ENCODE assay signal across 20 cellular contexts in genomic region chr14:64174922-64175782, GRCh38.
DNase-seq lines count a peak whose midpoint lies in the region; ATAC-seq, FAIRE-seq and TF ChIP-seq lines count a peak whose summit lies in the region.
"Had no signal": no experiment of that assay in that cellular context is flagged by ENCODE, and none has a peak within 500 bp of the region (broad histone marks: within the 10 kb centered on the region; RNA-seq: fewer than 3 reads in every experiment).

No MANE protein-coding gene starts in this region.

- no peaks in the 10 kb centered on the region for H3K27me3 Mint-ChIP-seq in activated naive CD4-positive, alpha-beta T cell treated with anti-CD3 and anti-CD28 coated beads, Interleukin-2, amount 50 U/mL, for 24 hours
- no peaks in the 10 kb centered on the region for H3K27me3 Mint-ChIP-seq in activated naive CD4-positive, alpha-beta T cell treated with anti-CD3 and anti-CD28 coated beads for 36 hours (ENCODE audit: low read depth)
- H3K27me3 Mint-ChIP-seq in stimulated activated naive CD8-positive, alpha-beta T cell treated with anti-CD3 and anti-CD28 coated beads, Interleukin-15, Interleukin-2, amounts not matched to agents 100 ng/mL and 50 ng/mL, for 24 hours = no peaks in the 10 kb centered on the region

- in situ Hi-C loops in K562 (cut with MboI) = no loop called here

- H4K20me1 ChIP-seq in K562 (replicated peaks; ENCODE audit: control insufficient read depth, insufficient read depth, low read length) = no peaks in the 10 kb centered on the region

- ATAC-seq in K562 = 0 out of 3 replicates have a peak, but pooled peaks have one; percentile 30
- ATAC-seq in HG03520 (IDR thresholded peaks at IDR 0.05; ENCODE audit: unreplicated experiment) = no peak
- ATAC-seq: PC-3 had no signal

- H3K36me3 ChIP-seq in K562 (ENCODE audit: control insufficient read depth, insufficient read depth, low read length) = no peaks in the 10 kb centered on the region
- H3K36me3 ChIP-seq: colonic mucosa, uterus had no signal

- H3K4me3 Mint-ChIP-seq in activated naive CD4-positive, alpha-beta T cell treated with anti-CD3 and anti-CD28 coated beads, Interleukin-2, amount 50 U/mL, for 24 hours = no peak overlapping the region
- no peak overlapping the region for H3K4me3 Mint-ChIP-seq in activated naive CD4-positive, alpha-beta T cell treated with anti-CD3 and anti-CD28 coated beads for 36 hours
- no peak overlapping the region for H3K4me3 Mint-ChIP-seq in stimulated activated naive CD8-positive, alpha-beta T cell treated with anti-CD3 and anti-CD28 coated beads, Interleukin-15, Interleukin-2, amounts not matched to agents 100 ng/mL and 50 ng/mL, for 24 hours
- H3K4me3 Mint-ChIP-seq: endodermal cell had no signal

- peaks cover 18% of the 10 kb centered on the region for H3K36me3 Mint-ChIP-seq in activated naive CD4-positive, alpha-beta T cell treated with anti-CD3 and anti-CD28 coated beads, Interleukin-2, amount 50 U/mL, for 24 hours
- H3K36me3 Mint-ChIP-seq in activated naive CD4-positive, alpha-beta T cell treated with anti-CD3 and anti-CD28 coated beads for 36 hours (ENCODE audit: low read depth) = peaks cover 27% of the 10 kb centered on the region
- H3K36me3 Mint-ChIP-seq in stimulated activated naive CD8-positive, alpha-beta T cell treated with anti-CD3 and anti-CD28 coated beads, Interleukin-15, Interleukin-2, amounts not matched to agents 100 ng/mL and 50 ng/mL, for 24 hours (ENCODE audit: low read depth) = peaks cover 41% of the 10 kb centered on the region

- POLR2A ChIA-PET in K562 (lab: Yijun Ruan, JAX) = no interaction called here

- DNase-seq in activated naive CD4-positive, alpha-beta T cell treated with anti-CD3 and anti-CD28 coated beads for 36 hours = no peak
- DNase-seq in LHCN-M2 (ENCODE audit: low read depth) (peak; percentile 49), K562 (ENCODE audit: extremely low read depth in 1 of 4, low spot score in 3 of 4) (no peak), NCI-H2171 (lab: John Stamatoyannopoulos, UW) (no peak)
- DNase-seq: colonic mucosa, DMS 273 treated with DMSO at 0.1 percent for 48 hours, endodermal cell, GOT3, NCI-H187, NCI-H226, NCI-H82, nucleus accumbens, PC-3, SHP77, testis, uterus had no signal

- no peaks in the 10 kb centered on the region for H3K9me1 ChIP-seq in K562 (ENCODE audit: control insufficient read depth, insufficient read depth, low read length)

- intact Hi-C loops in activated naive CD4-positive, alpha-beta T cell treated with anti-CD3 and anti-CD28 coated beads for 36 hours (cut with micrococcal nuclease) = no loop called here
- intact Hi-C loops in K562 (cut with micrococcal nuclease) = no loop called here

- H3K9ac ChIP-seq in K562 (ENCODE audit: insufficient read depth in 1 of 2, low read depth in 2 of 2, low read length in 2 of 2) = no peak overlapping the region

- H3K4me1 Mint-ChIP-seq in activated naive CD4-positive, alpha-beta T cell treated with anti-CD3 and anti-CD28 coated beads, Interleukin-2, amount 50 U/mL, for 24 hours = peaks cover 24% of the 10 kb centered on the region
- peaks cover 21% of the 10 kb centered on the region for H3K4me1 Mint-ChIP-seq in activated naive CD4-positive, alpha-beta T cell treated with anti-CD3 and anti-CD28 coated beads for 36 hours (ENCODE audit: low read depth)
- H3K4me1 Mint-ChIP-seq in stimulated activated naive CD8-positive, alpha-beta T cell treated with anti-CD3 and anti-CD28 coated beads, Interleukin-15, Interleukin-2, amounts not matched to agents 100 ng/mL and 50 ng/mL, for 24 hours (ENCODE audit: low read depth) = peaks cover 30% of the 10 kb centered on the region

- 20% methylated on average over 2 of the region's 2 CpGs for WGBS in K562 (ENCODE audit: insufficient coverage, low coverage, missing lambda C conversion rate)

- peaks cover 0 to 3% of the 10 kb centered on the region in 2 experiments; a peak in 3 of 5 replicates for H3K4me1 ChIP-seq in K562 (replicated peaks in 1 of 2; ENCODE audit: control insufficient read depth in 2 of 2, insufficient read depth in 2 of 2, low read length in 2 of 2)
- H3K4me1 ChIP-seq: colonic mucosa, testis, uterus had no signal

- BruUV-seq in K562 (replicated peaks; lab: Mats Ljungman, UMichigan) = no TSS peak

- no peak for TF ChIP-seq RAD21 in K562 (CRISPR knock-in tag; conservative IDR thresholded peaks at IDR 0.05 in 1 of 2, IDR thresholded peaks at IDR 0.05 in 1 of 2)

- TF ChIP-seq CTCF in K562 (IDR thresholded peaks at IDR 0.05 in 2 of 3, conservative IDR thresholded peaks at IDR 0.05 in 1 of 3; ENCODE audit: insufficient read depth in 2 of 3, low read depth in 1 of 3, low read length in 3 of 3) = no peak

- CTCF ChIA-PET in activated naive CD4-positive, alpha-beta T cell treated with anti-CD3 and anti-CD28 coated beads for 36 hours (lab: Charles Lee) = interaction anchor here (1.2 to 1.8 kb wide), 3 partner anchors 120 to 167 kb away, joined by 3 to 7 read pairs (median 5); partner anchors contain the start of gene ESR2
- CTCF ChIA-PET in K562 (lab: Yijun Ruan, JAX; ENCODE audit: low intra/inter-chr PET ratio) = no interaction called here

- no peaks in the 10 kb centered on the region for H3K9me3 ChIP-seq in K562 (replicated peaks; ENCODE audit: control insufficient read depth, insufficient read depth, low read depth, low read length)
- H3K9me3 ChIP-seq: colonic mucosa, testis, uterus had no signal

- H2AFZ ChIP-seq in K562 (ENCODE audit: low read depth, low read length) = no peak overlapping the region

- TF ChIP-seq POLR2A in K562 (conservative IDR thresholded peaks at IDR 0.05) = no peak

- no peaks in the 10 kb centered on the region for H3K9me3 Mint-ChIP-seq in activated naive CD4-positive, alpha-beta T cell treated with anti-CD3 and anti-CD28 coated beads, Interleukin-2, amount 50 U/mL, for 24 hours
- H3K9me3 Mint-ChIP-seq in activated naive CD4-positive, alpha-beta T cell treated with anti-CD3 and anti-CD28 coated beads for 36 hours = no peaks in the 10 kb centered on the region
- no peaks in the 10 kb centered on the region for H3K9me3 Mint-ChIP-seq in stimulated activated naive CD8-positive, alpha-beta T cell treated with anti-CD3 and anti-CD28 coated beads, Interleukin-15, Interleukin-2, amounts not matched to agents 100 ng/mL and 50 ng/mL, for 24 hours
- H3K9me3 Mint-ChIP-seq: endodermal cell had no signal

- peak overlapping the region; percentile 91 for H3K27ac Mint-ChIP-seq in activated naive CD4-positive, alpha-beta T cell treated with anti-CD3 and anti-CD28 coated beads, Interleukin-2, amount 50 U/mL, for 24 hours
- no peak overlapping the region for H3K27ac Mint-ChIP-seq in activated naive CD4-positive, alpha-beta T cell treated with anti-CD3 and anti-CD28 coated beads for 36 hours
- peak overlapping the region; percentile 88 for H3K27ac Mint-ChIP-seq in stimulated activated naive CD8-positive, alpha-beta T cell treated with anti-CD3 and anti-CD28 coated beads, Interleukin-15, Interleukin-2, amounts not matched to agents 100 ng/mL and 50 ng/mL, for 24 hours
- H3K27ac Mint-ChIP-seq: endodermal cell had no signal

- H3K4me2 ChIP-seq in K562 (ENCODE audit: insufficient read depth, low read length) = no peak overlapping the region

- H3K79me2 ChIP-seq in K562 (ENCODE audit: control insufficient read depth, insufficient read depth, low read length) = no peaks in the 10 kb centered on the region

- H3K27me3 ChIP-seq in K562 (ENCODE audit: control insufficient read depth in 2 of 2, insufficient read depth in 2 of 2, low read length in 2 of 2) = no peaks in the 10 kb centered on the region
- H3K27me3 ChIP-seq: colonic mucosa, testis, uterus had no signal

- no peak for FAIRE-seq in K562 (lab: Jason Lieb, UNC)
- FAIRE-seq: TTC549 had no signal

- H3K4me3 ChIP-seq in K562 = no peak overlapping the region
- H3K4me3 ChIP-seq: colonic mucosa, testis, uterus had no signal

- no peak overlapping the region for H3K27ac ChIP-seq in K562 (ENCODE audit: extremely low read depth, low read depth, low read length)
- H3K27ac ChIP-seq: colonic mucosa, uterus had no signal

- TF ChIP-seq EP300 in K562 (IDR thresholded peaks at IDR 0.05; ENCODE audit: low read length) = no peak

TF ChIP-seq in K562, 482 proteins besides CTCF, POLR2A, EP300 and RAD21 (continues in another document):
- TF ChIP-seq MCM2 (IDR thresholded peaks at IDR 0.05; ENCODE audit: low read depth) = no peak
- TF ChIP-seq CBX5 (IDR thresholded peaks at IDR 0.05; ENCODE audit: borderline replicate concordance, low read depth) = no peak
- TF ChIP-seq SUPT5H (IDR thresholded peaks at IDR 0.05) = no peak
- no peak for TF ChIP-seq CHAMP1 (IDR thresholded peaks at IDR 0.05)
- TF ChIP-seq MNT (conservative IDR thresholded peaks at IDR 0.05) = no peak
- no peak for TF ChIP-seq RFX1 (IDR thresholded peaks at IDR 0.05)
- no peak for TF ChIP-seq NFIX (CRISPR knock-in tag; IDR thresholded peaks at IDR 0.05; ENCODE audit: low read depth)
